Comparison of ENCODE assay signal across 14 cellular contexts in the genomic region with DNA sequence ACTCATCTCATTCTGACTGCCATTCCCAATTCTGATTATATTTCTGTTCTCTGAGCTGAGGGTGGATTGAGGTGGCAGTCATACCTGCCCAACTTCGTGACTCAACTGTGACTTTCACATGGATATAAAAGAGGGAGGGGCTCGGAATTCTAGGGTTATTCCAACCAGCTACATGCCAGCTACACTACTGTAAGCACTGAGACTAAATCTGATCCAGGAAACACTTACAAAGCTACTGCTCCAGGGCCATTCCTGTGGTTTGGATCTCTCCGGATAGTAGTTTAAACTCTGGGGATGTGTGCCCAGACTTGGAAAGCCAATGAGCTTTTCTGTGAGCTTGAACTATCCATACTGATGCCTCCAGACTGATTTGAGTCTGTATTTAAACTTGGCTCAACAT. TPM values are rescaled to one million over a fixed set of nuclear protein-coding genes. Genes with fewer than 3 reads are reported as not detected.
DNase-seq lines count a peak whose midpoint lies in the region; ATAC-seq, FAIRE-seq and TF ChIP-seq lines count a peak whose summit lies in the region.
"Had no signal": no experiment of that assay in that cellular context is flagged by ENCODE, and none has a peak within 500 bp of the region (broad histone marks: within the 10 kb centered on the region; RNA-seq: fewer than 3 reads in every experiment).

No MANE protein-coding gene starts in this region.

- H3K9me3 Mint-ChIP-seq in CD14-positive monocyte = no peaks in the 10 kb centered on the region

- FAIRE-seq in pancreas (lab: Jason Lieb, UNC) = no peak
- FAIRE-seq: G401.6 had no signal

- H3K27me3 Mint-ChIP-seq in CD14-positive monocyte (ENCODE audit: low read depth in 3 of 3) = peaks cover 2 to 5% (median 5%) of the 10 kb centered on the region in 3 donors

- H3K27me3 ChIP-seq in BJ (ENCODE audit: control insufficient read depth, insufficient read depth, low read length) (no peaks in the 10 kb centered on the region), breast epithelium (no peaks in the 10 kb centered on the region), pancreas (no peaks in the 10 kb centered on the region)
- H3K27me3 ChIP-seq: BLaER1 had no signal

- no peak for TF ChIP-seq POLR2A in breast epithelium (IDR thresholded peaks at IDR 0.05)

- no peaks in the 10 kb centered on the region for H3K9me3 ChIP-seq in breast epithelium
- no peaks in the 10 kb centered on the region for H3K9me3 ChIP-seq in pancreas
- H3K9me3 ChIP-seq: BLaER1 had no signal

- TF ChIP-seq CTCF in BJ (IDR thresholded peaks at IDR 0.05; ENCODE audit: insufficient read depth, low read depth, low read length) = no peak
- no peak for TF ChIP-seq CTCF in breast epithelium (IDR thresholded peaks at IDR 0.05)
- no peak for TF ChIP-seq CTCF in pancreas (IDR thresholded peaks at IDR 0.05)
- TF ChIP-seq CTCF in CD14-positive monocyte (IDR thresholded peaks at IDR 0.05) = no peak

- no peaks in the 10 kb centered on the region for H3K4me1 Mint-ChIP-seq in CD14-positive monocyte

- H3K27ac Mint-ChIP-seq in CD14-positive monocyte = no peak overlapping the region

- H3K4me1 ChIP-seq in breast epithelium (no peaks in the 10 kb centered on the region), pancreas (no peaks in the 10 kb centered on the region)
- H3K4me1 ChIP-seq: BLaER1 had no signal

- intact Hi-C loops in breast epithelium (cut with DNase I; ENCODE audit: low total_unique reads) (no loop called here), pancreas (cut with DNase I) (no loop called here), CD14-positive monocyte (cut with micrococcal nuclease) (no loop called here)

- H3K4me3 Mint-ChIP-seq in CD14-positive monocyte = no peak overlapping the region

- H3K27ac ChIP-seq in breast epithelium (peak overlapping the region; percentile 29 to 44), pancreas (no peak overlapping the region)
- H3K27ac ChIP-seq: BLaER1 had no signal

- no peaks in the 10 kb centered on the region for H3K36me3 Mint-ChIP-seq in CD14-positive monocyte

- POLR2A ChIA-PET in BJ (lab: Charles Lee) = no interaction called here

- CTCF ChIA-PET in BJ (lab: Yijun Ruan, JAX) = interaction anchor here (0.7 to 2.8 kb wide), 6 partner anchors 8 to 126 kb away, joined by 3 to 15 read pairs (median 4); partner anchors contain the start of gene MAP2

- WGBS in pancreas, 2 donors = 75 to 76% methylated on average over 3 of the region's 3 CpGs

- H3K36me3 ChIP-seq in BJ (ENCODE audit: control insufficient read depth, insufficient read depth, low read length) (no peaks in the 10 kb centered on the region), breast epithelium (no peaks in the 10 kb centered on the region), pancreas (no peaks in the 10 kb centered on the region)
- H3K36me3 ChIP-seq: BLaER1 had no signal

- DNase-seq in BJ (ENCODE audit: low read depth) (peak; percentile 61), M059J (ENCODE audit: low read depth) (peak; percentile 95), breast epithelium (ENCODE audit: low spot score in 2 of 2) (peak; percentile 57 to 80), islet precursor cell (peak; percentile 92), pancreas (no peak), CD14-positive monocyte (ENCODE audit: low spot score) (no peak)
- no peak for DNase-seq in stimulated activated CD8-positive, alpha-beta memory T cell treated with anti-CD3 and anti-CD28 coated beads, Interleukin-4, amount 100 ng/mL, for 48 hours
- no peak for DNase-seq in activated effector memory CD4-positive, alpha-beta T cell treated with Interleukin-2 at 50 U/mL for 16 hours
- DNase-seq: effector CD4-positive, alpha-beta T cell; mesenchymal stem cell; stimulated activated CD4-positive, alpha-beta T cell treated with anti-CD3 and anti-CD28 coated beads, Interleukin-4, amount 100 ng/mL, for 24 hours; stimulated activated naive CD8-positive, alpha-beta T cell treated with anti-CD3 and anti-CD28 coated beads, Interleukin-15, Interleukin-2, amounts not matched to agents 100 U/mL and 50 U/mL, for 24 hours had no signal

- no peak for ATAC-seq in pancreas
- ATAC-seq: stimulated activated naive CD8-positive, alpha-beta T cell treated with anti-CD3 and anti-CD28 coated beads, Interleukin-15, Interleukin-2, amounts not matched to agents 100 U/mL and 50 U/mL, for 24 hours had no signal

- no peak overlapping the region for H3K4me3 ChIP-seq in BJ (ENCODE audit: low read depth, low read length)
- no peak overlapping the region for H3K4me3 ChIP-seq in breast epithelium
- H3K4me3 ChIP-seq in pancreas = no peak overlapping the region
- H3K4me3 ChIP-seq: BLaER1 had no signal

RNA-seq across cellular contexts. Expression of gene MAP2, which starts 7.9 kb away (rescaled TPM):
- polyA plus RNA-seq in BJ (2011; rRNA removed) = 3.5 and 3.7 TPM in 2 replicates
- 7.3 and 10.5 TPM in 2 replicates for polyA minus RNA-seq in BJ (2011; rRNA and poly(A)+ RNA removed)
- total RNA-seq in M059J (2014; rRNA removed; shearing (Covaris generic)) = 3.4 and 4.0 TPM in 2 replicates
- 10 to 100 TPM in 2 of 3 donors, 1 to 10 TPM in 1; 8.2 to 18.6 (median 11.5) TPM for total RNA-seq in breast epithelium
- total RNA-seq in pancreas = 10 to 100 TPM in 5 of 6 donors, 1 to 10 TPM in 1; 9.2 to 23.9 (median 12.2) TPM
- polyA plus RNA-seq in pancreas = 10 to 100 TPM in 1 of 2 donors, 1 to 10 TPM in 1; 6.9 to 11.7 TPM
- not detected for polyA plus RNA-seq in CD14-positive monocyte

Comparison
In these comparisons a context has a peak if more than half of its experiments do, and no peak if none do; other contexts are left out.
1. DNase-seq: peak in BJ (single experiment), M059J (single experiment), breast epithelium (2 of 2) and islet precursor cell (single experiment); none in pancreas (0 of 6), CD14-positive monocyte (single experiment), stimulated activated CD8-positive, alpha-beta memory T cell treated with anti-CD3 and anti-CD28 coated beads, Interleukin-4, amount 100 ng/mL, for 48 hours (single experiment) and activated effector memory CD4-positive, alpha-beta T cell treated with Interleukin-2 at 50 U/mL for 16 hours (single experiment).
2. H3K27ac ChIP-seq: peak in breast epithelium (2 of 2); none in pancreas (0 of 4).